ENCODE assay signal across 8 cellular contexts in genomic region chr3:196432137-196432879, GRCh38. TPM values are rescaled to one million over a fixed set of nuclear protein-coding genes. Genes with fewer than 3 reads are reported as not detected.
DNase-seq lines count a peak whose midpoint lies in the region; TF ChIP-seq lines count a peak whose summit lies in the region.

A gene with protein sequence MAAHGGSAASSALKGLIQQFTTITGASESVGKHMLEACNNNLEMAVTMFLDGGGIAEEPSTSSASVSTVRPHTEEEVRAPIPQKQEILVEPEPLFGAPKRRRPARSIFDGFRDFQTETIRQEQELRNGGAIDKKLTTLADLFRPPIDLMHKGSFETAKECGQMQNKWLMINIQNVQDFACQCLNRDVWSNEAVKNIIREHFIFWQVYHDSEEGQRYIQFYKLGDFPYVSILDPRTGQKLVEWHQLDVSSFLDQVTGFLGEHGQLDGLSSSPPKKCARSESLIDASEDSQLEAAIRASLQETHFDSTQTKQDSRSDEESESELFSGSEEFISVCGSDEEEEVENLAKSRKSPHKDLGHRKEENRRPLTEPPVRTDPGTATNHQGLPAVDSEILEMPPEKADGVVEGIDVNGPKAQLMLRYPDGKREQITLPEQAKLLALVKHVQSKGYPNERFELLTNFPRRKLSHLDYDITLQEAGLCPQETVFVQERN (minus strand): TSS chr3:196432427. CDS start chr3:196432399, 28 bp downstream.

- H3K9me3 ChIP-seq in effector memory CD4-positive, alpha-beta T cell (ENCODE audit: control insufficient read depth, low read length) = no peaks in the 10 kb centered on the region

- H3K4me3 ChIP-seq in effector memory CD4-positive, alpha-beta T cell (ENCODE audit: insufficient read depth, low read depth, low read length, poor library complexity, severe bottlenecking) = peak within 1 kb of the TSS; percentile 96

- peak; percentile 74 for DNase-seq in CMK (ENCODE audit: low read depth)
- peak; percentile 97 for DNase-seq in GM20000 (ENCODE audit: low spot score)
- peak; percentile 93 for DNase-seq in HT1080 (ENCODE audit: low read depth)
- peak; percentile 95 to 97 for DNase-seq in NOMO-1 (lab: John Stamatoyannopoulos, UW; ENCODE audit: unreplicated experiment in 2 of 2)
- DNase-seq in effector memory CD4-positive, alpha-beta T cell = peak; percentile 93 to 96 (median 95)
- DNase-seq in lung microvascular endothelial cell (ENCODE audit: low read depth in 2 of 2) = peak; percentile 96 to 97
- DNase-seq in stimulated activated CD4-positive, alpha-beta T cell treated with anti-CD3 and anti-CD28 coated beads, TNF-alpha, amount 100 ng/mL, for 4 hours (ENCODE audit: low read depth in 3 of 3) = peak; percentile 92 to 96 (median 92)

- no peaks in the 10 kb centered on the region for H3K4me1 ChIP-seq in effector memory CD4-positive, alpha-beta T cell (ENCODE audit: control insufficient read depth, insufficient read depth, low read length, poor library complexity, severe bottlenecking)

- POLR2A ChIA-PET in activated CD8-positive, alpha-beta memory T cell treated with anti-CD3 and anti-CD28 coated beads for 36 hours (lab: Charles Lee) = interaction anchor here (0.6 to 1.4 kb wide), 9 partner anchors 9 to 1025 kb away, joined by 3 to 12 read pairs (median 5); partner anchors contain the start of genes DYNLT2B, FBXO45, PCYT1A and SENP5

- no peak for TF ChIP-seq CTCF in GM20000 (IDR thresholded peaks at IDR 0.05; ENCODE audit: extremely low read depth, missing control alignments)

- CTCF ChIA-PET in activated CD8-positive, alpha-beta memory T cell treated with anti-CD3 and anti-CD28 coated beads for 36 hours (lab: Charles Lee) = no interaction called here

- peak within 1 kb of the TSS; percentile 91 for H3K27ac ChIP-seq in effector memory CD4-positive, alpha-beta T cell (ENCODE audit: insufficient read depth, low read length, poor library complexity, severe bottlenecking)

- H3K36me3 ChIP-seq in effector memory CD4-positive, alpha-beta T cell (ENCODE audit: control insufficient read depth, insufficient read depth, low read length) = peaks cover 7% of the 10 kb centered on the region

- no peaks in the 10 kb centered on the region for H3K27me3 ChIP-seq in effector memory CD4-positive, alpha-beta T cell (replicated peaks; ENCODE audit: control insufficient read depth, insufficient read depth, low read length, poor library complexity, severe bottlenecking)

RNA-seq across cellular contexts. Expression of the gene that starts here (rescaled TPM):
- total RNA-seq in HT1080 (2014; rRNA removed; shearing (Covaris generic)) = 9.3 and 14.7 TPM in 2 replicates
- 12.3 and 14.9 TPM in 2 replicates for polyA plus RNA-seq in HT1080 (2015; cell fraction: cytosol; rRNA removed)
- polyA plus RNA-seq in HT1080 (2015; cell fraction: nucleus; rRNA removed) = 17.5 and 20.3 TPM in 2 replicates
- 10 to 100 TPM; 51.1 to 63.0 TPM for total RNA-seq in activated CD8-positive, alpha-beta memory T cell treated with anti-CD3 and anti-CD28 coated beads for 36 hours
- total RNA-seq in lung microvascular endothelial cell = 15.1 and 15.3 TPM in 2 replicates

Comparison
In these comparisons a context has a peak if more than half of its experiments do, and no peak if none do; other contexts are left out.
1. Peak in every context shown above with its lines: DNase-seq, H3K4me3 ChIP-seq and H3K27ac ChIP-seq.